In the genomic region with DNA sequence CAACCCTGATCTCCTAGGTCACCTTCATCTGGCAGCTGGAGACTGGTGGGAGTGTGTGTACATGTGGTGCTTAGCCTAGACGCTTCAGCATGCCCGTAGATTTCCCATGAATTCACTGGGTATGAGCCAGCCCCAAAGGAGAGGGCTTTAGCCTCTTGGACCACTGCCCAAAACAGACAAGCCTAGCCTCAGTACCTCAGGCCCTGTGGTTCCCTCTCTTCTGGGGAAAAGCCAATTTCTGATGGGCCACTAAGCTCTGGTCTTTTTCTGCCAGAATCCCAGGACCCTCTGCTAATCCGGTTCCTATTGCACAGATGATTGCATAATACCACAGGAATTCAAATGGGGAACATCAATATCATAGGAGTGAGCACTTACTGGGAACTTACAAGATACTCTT, we compare ENCODE assay signal across 21 cellular contexts.
"Had no signal": no experiment of that assay in that cellular context is flagged by ENCODE, and none has a peak within 500 bp of the region (broad histone marks: within the 10 kb centered on the region; RNA-seq: fewer than 3 reads in every experiment).

No MANE protein-coding gene starts in this region.

- DNase-seq: activated CD4-positive, alpha-beta T cell treated with anti-CD3 and anti-CD28 coated beads, Interleukin-2, amount 50 U/mL, for 1 hour; activated CD4-positive, CD25-positive, alpha-beta regulatory T cell treated with anti-CD3 and anti-CD28 coated beads, Interleukin-2, amount 50 U/mL, for 72 hours; activated CD8-positive, alpha-beta memory T cell treated with anti-CD3 and anti-CD28 coated beads for 24 hours; activated CD8-positive, alpha-beta memory T cell treated with anti-CD3 and anti-CD28 coated beads, Interleukin-2, amount 50 U/mL, for 48 hours; activated naive CD4-positive, alpha-beta T cell treated with anti-CD3 and anti-CD28 coated beads for 36 hours; activated T-cell treated with anti-CD3 and anti-CD28 coated beads, Interleukin-2, amount 50 U/mL, for 4 hours; cortex of kidney; endodermal cell; left ventricle myocardium superior; mammary epithelial cell; midbrain; ovary; right cardiac atrium; small intestine; stimulated activated CD4-positive, alpha-beta T cell treated with anti-CD3 and anti-CD28 coated beads, Interleukin-15, amount 100 ng/mL, for 24 hours; stimulated activated CD4-positive, alpha-beta T cell treated with anti-CD3 and anti-CD28 coated beads, Interleukin-2, amount 100 ng/mL, for 48 hours; stimulated activated CD8-positive, alpha-beta memory T cell treated with anti-CD3 and anti-CD28 coated beads, Interleukin-4, amount 100 ng/mL, for 48 hours; stimulated activated naive B cell treated with anti-CD40 and anti-IgM and Interleukin-4, amounts not matched to agents 10 μg/mL and 1 μg/mL and 100 μg/mL, for 72 hours; transverse colon had no signal

- H3K4me1 Mint-ChIP-seq: endodermal cell; stimulated activated naive B cell treated with anti-CD40 and anti-IgM and Interleukin-4, amounts not matched to agents 10 μg/mL and 1 μg/mL and 100 μg/mL, for 72 hours had no signal

- H3K36me3 Mint-ChIP-seq: stimulated activated naive B cell treated with anti-CD40 and anti-IgM and Interleukin-4, amounts not matched to agents 10 μg/mL and 1 μg/mL and 100 μg/mL, for 72 hours had no signal

- H3K27ac Mint-ChIP-seq: activated naive CD4-positive, alpha-beta T cell treated with anti-CD3 and anti-CD28 coated beads for 36 hours; endodermal cell; nephron; stimulated activated naive B cell treated with anti-CD40 and anti-IgM and Interleukin-4, amounts not matched to agents 10 μg/mL and 1 μg/mL and 100 μg/mL, for 72 hours had no signal

- H3K4me3 Mint-ChIP-seq: activated naive CD4-positive, alpha-beta T cell treated with anti-CD3 and anti-CD28 coated beads for 36 hours; activated T-cell treated with anti-CD3 and anti-CD28 coated beads, Interleukin-2, amount 50 U/mL, for 4 hours; endodermal cell; nephron; stimulated activated naive B cell treated with anti-CD40 and anti-IgM and Interleukin-4, amounts not matched to agents 10 μg/mL and 1 μg/mL and 100 μg/mL, for 72 hours had no signal

- H3K27me3 Mint-ChIP-seq: stimulated activated naive B cell treated with anti-CD40 and anti-IgM and Interleukin-4, amounts not matched to agents 10 μg/mL and 1 μg/mL and 100 μg/mL, for 72 hours had no signal

- H3K9me3 Mint-ChIP-seq: activated naive CD4-positive, alpha-beta T cell treated with anti-CD3 and anti-CD28 coated beads for 36 hours; activated T-cell treated with anti-CD3 and anti-CD28 coated beads, Interleukin-2, amount 50 U/mL, for 4 hours; endodermal cell; nephron had no signal

- ATAC-seq: activated T-cell treated with anti-CD3 and anti-CD28 coated beads, Interleukin-2, amount 50 U/mL, for 4 hours; gastroesophageal sphincter; left ventricle myocardium superior; right cardiac atrium; stimulated activated naive B cell treated with anti-CD40 and anti-IgM and Interleukin-4, amounts not matched to agents 10 μg/mL and 1 μg/mL and 100 μg/mL, for 72 hours had no signal
